1 cellular context compared by ENCODE assay signal in the genomic region with DNA sequence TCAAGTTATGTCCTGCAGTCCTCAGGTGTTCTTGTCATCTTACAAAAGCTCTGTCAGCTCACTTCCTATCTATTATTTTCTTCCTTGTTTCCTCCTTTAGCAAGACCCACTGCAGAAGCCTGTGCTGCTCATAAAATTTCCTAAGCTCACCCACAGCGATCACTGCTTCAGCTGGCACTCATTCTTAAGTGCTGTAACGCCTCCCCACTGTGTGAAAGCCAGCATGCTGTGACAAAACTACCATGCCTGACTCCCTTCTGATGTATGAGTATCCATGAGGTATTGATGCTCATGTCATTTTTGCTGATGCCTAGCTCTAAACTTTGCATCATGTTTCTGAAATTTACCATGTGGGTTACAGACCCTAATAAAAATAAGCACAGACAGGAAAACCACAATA.
TF ChIP-seq lines count a peak whose summit lies in the region.

No MANE protein-coding gene starts in this region.

TF ChIP-seq in H1, 55 proteins besides CTCF, POLR2A, EP300 and RAD21:
- no peak for TF ChIP-seq CHD7 (IDR thresholded peaks at IDR 0.05; ENCODE audit: insufficient replicate concordance, low read length)
- TF ChIP-seq CREB1 (IDR thresholded peaks at IDR 0.05): no peak
- TF ChIP-seq BACH1 (IDR thresholded peaks at IDR 0.05; ENCODE audit: low read length): no peak
- TF ChIP-seq NANOG (IDR thresholded peaks at IDR 0.05; ENCODE audit: insufficient read depth, low read depth, low read length, poor library complexity, severe bottlenecking): peak; percentile 46
